In genomic region chr7:141480953-141481352, GRCh38 we compare ENCODE assay signal across 24 cellular contexts.
"Had no signal": no experiment of that assay in that cellular context is flagged by ENCODE, and none has a peak within 500 bp of the region (broad histone marks: within the 10 kb centered on the region; RNA-seq: fewer than 3 reads in every experiment).

No MANE protein-coding gene starts in this region.

- H3K27ac ChIP-seq: dorsolateral prefrontal cortex, left ventricle myocardium inferior, lower lobe of right lung, pancreas, testis, tibial nerve, upper lobe of right lung, vagina had no signal

- H3K4me3 ChIP-seq: dorsolateral prefrontal cortex, left ventricle myocardium inferior, lower lobe of right lung, pancreas, smooth muscle cell, testis, tibial nerve, upper lobe of right lung, vagina had no signal

- H3K4me1 Mint-ChIP-seq: memory B cell; mesothelial cell of epicardium; natural killer cell; neural crest cell; stimulated activated effector memory CD8-positive, alpha-beta T cell treated with anti-CD3 and anti-CD28 coated beads, Interleukin-12 subunit alpha, Interleukin-12 subunit beta, amount 100 ng/mL, for 72 hours had no signal

- H3K36me3 ChIP-seq: left ventricle myocardium inferior, lower lobe of right lung, pancreas, tibial nerve, upper lobe of right lung, vagina had no signal

- H3K4me2 ChIP-seq: smooth muscle cell had no signal

- H3K27me3 ChIP-seq: dorsolateral prefrontal cortex, pancreas, testis, tibial nerve, upper lobe of right lung, vagina had no signal

- H3K4me1 ChIP-seq: lower lobe of right lung, pancreas, tibial nerve, vagina had no signal

- H3K4me3 Mint-ChIP-seq: memory B cell; mesothelial cell of epicardium; natural killer cell; neural crest cell; stimulated activated effector memory CD8-positive, alpha-beta T cell treated with anti-CD3 and anti-CD28 coated beads, Interleukin-12 subunit alpha, Interleukin-12 subunit beta, amount 100 ng/mL, for 72 hours; stimulated activated naive CD8-positive, alpha-beta T cell treated with anti-CD3 and anti-CD28 coated beads, Interleukin-15, Interleukin-2, amounts not matched to agents 100 ng/mL and 50 ng/mL, for 24 hours had no signal

- DNase-seq: cortex of kidney; dorsolateral prefrontal cortex; effector CD8-positive, alpha-beta T cell; islet precursor cell; left ventricle myocardium inferior; lower lobe of right lung; natural killer cell; occipital lobe; pancreas; right cardiac atrium; stimulated activated CD4-positive, alpha-beta T cell treated with anti-CD3 and anti-CD28 coated beads, Interleukin-4, amount 100 ng/mL, for 1 hour; stimulated activated CD8-positive, alpha-beta memory T cell treated with anti-CD3 and anti-CD28 coated beads, Interleukin-4, amount 100 ng/mL, for 48 hours; testis; upper lobe of right lung had no signal

- H3K9me3 ChIP-seq: left ventricle myocardium inferior, lower lobe of right lung, pancreas, testis, tibial nerve, upper lobe of right lung, vagina had no signal

- H3K9me3 Mint-ChIP-seq: memory B cell; mesothelial cell of epicardium; natural killer cell; neural crest cell; stimulated activated effector memory CD8-positive, alpha-beta T cell treated with anti-CD3 and anti-CD28 coated beads, Interleukin-12 subunit alpha, Interleukin-12 subunit beta, amount 100 ng/mL, for 72 hours; stimulated activated naive CD8-positive, alpha-beta T cell treated with anti-CD3 and anti-CD28 coated beads, Interleukin-15, Interleukin-2, amounts not matched to agents 100 ng/mL and 50 ng/mL, for 24 hours had no signal

- H3K27ac Mint-ChIP-seq: memory B cell; mesothelial cell of epicardium; natural killer cell; progenitor cell of endocrine pancreas; stimulated activated effector memory CD8-positive, alpha-beta T cell treated with anti-CD3 and anti-CD28 coated beads, Interleukin-12 subunit alpha, Interleukin-12 subunit beta, amount 100 ng/mL, for 72 hours; stimulated activated naive CD8-positive, alpha-beta T cell treated with anti-CD3 and anti-CD28 coated beads, Interleukin-15, Interleukin-2, amounts not matched to agents 100 ng/mL and 50 ng/mL, for 24 hours had no signal

- ATAC-seq: esophagus mucosa; lower lobe of right lung; natural killer cell; pancreas; right cardiac atrium; stimulated activated effector memory CD8-positive, alpha-beta T cell treated with anti-CD3 and anti-CD28 coated beads, Interleukin-12 subunit alpha, Interleukin-12 subunit beta, amount 100 ng/mL, for 72 hours; upper lobe of right lung had no signal

- H3K36me3 Mint-ChIP-seq: memory B cell; mesothelial cell of epicardium; natural killer cell; stimulated activated effector memory CD8-positive, alpha-beta T cell treated with anti-CD3 and anti-CD28 coated beads, Interleukin-12 subunit alpha, Interleukin-12 subunit beta, amount 100 ng/mL, for 72 hours had no signal
